1 cellular context compared by ENCODE assay signal in the genomic region with DNA sequence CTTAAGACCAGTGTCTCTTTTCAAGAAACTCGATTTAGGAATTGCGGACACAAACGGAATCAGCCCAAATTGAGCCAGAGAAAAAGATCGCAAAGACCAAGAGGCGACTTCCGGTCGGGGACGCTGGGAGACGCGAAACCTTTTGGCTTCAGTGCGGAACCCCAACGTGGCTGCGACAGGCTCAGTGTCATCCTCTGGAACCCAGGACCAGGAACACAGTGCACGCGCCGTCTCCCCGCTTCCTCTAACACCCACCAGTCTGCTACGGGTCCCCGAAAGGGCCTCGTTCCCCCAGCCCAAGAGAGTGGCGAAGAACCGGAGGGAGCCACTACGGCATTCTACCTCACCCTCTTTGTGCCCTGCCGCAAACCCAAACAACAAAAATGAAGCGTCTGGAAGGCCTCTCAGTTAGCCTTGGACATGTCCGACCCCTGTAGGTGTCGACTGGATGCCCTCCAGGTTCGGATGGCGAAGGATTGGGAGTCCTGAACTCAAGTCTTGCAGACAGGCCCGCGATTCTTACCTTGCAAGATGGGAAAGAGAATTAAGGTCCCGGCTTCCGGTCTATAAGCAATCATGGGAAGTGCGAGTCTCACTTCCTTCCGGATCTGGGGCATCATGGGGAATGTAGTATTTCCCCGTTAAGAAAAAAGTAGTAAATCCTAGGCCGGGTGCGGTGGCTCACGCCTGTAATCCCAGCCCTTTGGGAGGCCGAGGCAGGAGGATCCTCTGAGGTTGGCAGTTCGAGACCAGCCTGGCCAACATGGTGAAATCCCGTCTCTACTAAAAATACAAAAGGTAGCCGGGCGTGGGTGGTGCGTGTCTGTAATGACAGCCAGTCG.
TF ChIP-seq lines count a peak whose summit lies in the region.

Gene RPL6, minus strand, starts transcription at position 542 of the 842 bp plus-strand sequence. CDS start 949 bp downstream, outside the sequence.

TF ChIP-seq in K562, 482 proteins besides CTCF, POLR2A, EP300 and RAD21 (continued from another document):
- TF ChIP-seq, protein P1, sequence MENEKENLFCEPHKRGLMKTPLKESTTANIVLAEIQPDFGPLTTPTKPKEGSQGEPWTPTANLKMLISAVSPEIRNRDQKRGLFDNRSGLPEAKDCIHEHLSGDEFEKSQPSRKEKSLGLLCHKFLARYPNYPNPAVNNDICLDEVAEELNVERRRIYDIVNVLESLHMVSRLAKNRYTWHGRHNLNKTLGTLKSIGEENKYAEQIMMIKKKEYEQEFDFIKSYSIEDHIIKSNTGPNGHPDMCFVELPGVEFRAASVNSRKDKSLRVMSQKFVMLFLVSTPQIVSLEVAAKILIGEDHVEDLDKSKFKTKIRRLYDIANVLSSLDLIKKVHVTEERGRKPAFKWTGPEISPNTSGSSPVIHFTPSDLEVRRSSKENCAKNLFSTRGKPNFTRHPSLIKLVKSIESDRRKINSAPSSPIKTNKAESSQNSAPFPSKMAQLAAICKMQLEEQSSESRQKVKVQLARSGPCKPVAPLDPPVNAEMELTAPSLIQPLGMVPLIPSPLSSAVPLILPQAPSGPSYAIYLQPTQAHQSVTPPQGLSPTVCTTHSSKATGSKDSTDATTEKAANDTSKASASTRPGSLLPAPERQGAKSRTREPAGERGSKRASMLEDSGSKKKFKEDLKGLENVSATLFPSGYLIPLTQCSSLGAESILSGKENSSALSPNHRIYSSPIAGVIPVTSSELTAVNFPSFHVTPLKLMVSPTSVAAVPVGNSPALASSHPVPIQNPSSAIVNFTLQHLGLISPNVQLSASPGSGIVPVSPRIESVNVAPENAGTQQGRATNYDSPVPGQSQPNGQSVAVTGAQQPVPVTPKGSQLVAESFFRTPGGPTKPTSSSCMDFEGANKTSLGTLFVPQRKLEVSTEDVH (IDR thresholded peaks at IDR 0.05; ENCODE audit: low read depth, partially characterized antibody): peak; percentile 82
- TF ChIP-seq, protein P2, sequence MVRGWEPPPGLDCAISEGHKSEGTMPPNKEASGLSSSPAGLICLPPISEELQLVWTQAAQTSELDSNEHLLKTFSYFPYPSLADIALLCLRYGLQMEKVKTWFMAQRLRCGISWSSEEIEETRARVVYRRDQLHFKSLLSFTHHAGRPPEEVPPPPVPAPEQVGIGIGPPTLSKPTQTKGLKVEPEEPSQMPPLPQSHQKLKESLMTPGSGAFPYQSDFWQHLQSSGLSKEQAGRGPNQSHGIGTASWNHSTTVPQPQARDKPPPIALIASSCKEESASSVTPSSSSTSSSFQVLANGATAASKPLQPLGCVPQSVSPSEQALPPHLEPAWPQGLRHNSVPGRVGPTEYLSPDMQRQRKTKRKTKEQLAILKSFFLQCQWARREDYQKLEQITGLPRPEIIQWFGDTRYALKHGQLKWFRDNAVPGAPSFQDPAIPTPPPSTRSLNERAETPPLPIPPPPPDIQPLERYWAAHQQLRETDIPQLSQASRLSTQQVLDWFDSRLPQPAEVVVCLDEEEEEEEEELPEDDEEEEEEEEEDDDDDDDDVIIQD (CRISPR knock-in tag; IDR thresholded peaks at IDR 0.05): no peak
- TF ChIP-seq KLF10 (CRISPR knock-in tag; IDR thresholded peaks at IDR 0.05): no peak
- no peak; the same call in 1 of the 2 replicates for TF ChIP-seq MYNN (IDR thresholded peaks at IDR 0.05)
- no peak for TF ChIP-seq MYNN (CRISPR knock-in tag; IDR thresholded peaks at IDR 0.05)
- peak in 1 of 2 experiments; percentile 83; a peak in 2 of 4 replicates for TF ChIP-seq SIN3A (IDR thresholded peaks at IDR 0.05; ENCODE audit: borderline replicate concordance in 2 of 2, control insufficient read depth in 1 of 2, low read depth in 2 of 2, low read length in 2 of 2)
- no peak for TF ChIP-seq ZNF444 (CRISPR knock-in tag; IDR thresholded peaks at IDR 0.05)
- no peak for TF ChIP-seq E4F1 (CRISPR knock-in tag; IDR thresholded peaks at IDR 0.05; ENCODE audit: borderline replicate concordance)
- TF ChIP-seq TCF15 (CRISPR knock-in tag; IDR thresholded peaks at IDR 0.05): no peak
- no peak for TF ChIP-seq FOS (IDR thresholded peaks at IDR 0.05; ENCODE audit: extremely low read depth, insufficient read length)
- TF ChIP-seq SAFB (IDR thresholded peaks at IDR 0.05; ENCODE audit: borderline replicate concordance, low read depth, low read length): no peak
- TF ChIP-seq SRSF1 (IDR thresholded peaks at IDR 0.05; ENCODE audit: low read depth, low read length): no peak
- TF ChIP-seq ZFP30 (CRISPR knock-in tag; IDR thresholded peaks at IDR 0.05; ENCODE audit: borderline replicate concordance): no peak
- peak; percentile 92 for TF ChIP-seq HCFC1 (IDR thresholded peaks at IDR 0.05; ENCODE audit: low read depth, low read length)
- TF ChIP-seq DIDO1 (tag; IDR thresholded peaks at IDR 0.05; ENCODE audit: low read depth): 0 out of 2 replicates have a peak, but pooled peaks have one; percentile 28
